ENCODE assay signal across 1 cellular context in genomic region chr2:64943387-64944150, GRCh38.
TF ChIP-seq lines count a peak whose summit lies in the region.

No MANE protein-coding gene starts in this region.

TF ChIP-seq in HepG2, 621 proteins besides CTCF, POLR2A, EP300 and RAD21 (continued from another document):
- TF ChIP-seq ZSCAN9 (CRISPR knock-in tag; IDR thresholded peaks at IDR 0.05; ENCODE audit: borderline replicate concordance) (peak; percentile 86), ZBTB42 (CRISPR knock-in tag; IDR thresholded peaks at IDR 0.05) (no peak), SYNCRIP (IDR thresholded peaks at IDR 0.05; ENCODE audit: insufficient read depth, low read depth, low read length) (no peak), SRY (CRISPR knock-in tag; IDR thresholded peaks at IDR 0.05) (no peak), ZNF256 (CRISPR knock-in tag; conservative IDR thresholded peaks at IDR 0.05) (no peak), SNAI1 (CRISPR knock-in tag; IDR thresholded peaks at IDR 0.05; ENCODE audit: borderline replicate concordance) (no peak), FOXK2 (IDR thresholded peaks at IDR 0.05) (no peak), ZBTB37 (CRISPR knock-in tag; IDR thresholded peaks at IDR 0.05) (no peak), ZNF83 (CRISPR knock-in tag; IDR thresholded peaks at IDR 0.05; ENCODE audit: borderline replicate concordance) (no peak), SMAD3 (CRISPR knock-in tag; IDR thresholded peaks at IDR 0.05) (no peak), PITX1 (CRISPR knock-in tag; IDR thresholded peaks at IDR 0.05) (peak; percentile 97), ZNF460 (CRISPR knock-in tag; IDR thresholded peaks at IDR 0.05; ENCODE audit: borderline replicate concordance) (no peak), EZH2 (conservative IDR thresholded peaks at IDR 0.05; ENCODE audit: low read depth, low read length) (no peak), ATF1 (CRISPR knock-in tag; IDR thresholded peaks at IDR 0.05) (no peak), MAF1 (CRISPR knock-in tag; IDR thresholded peaks at IDR 0.05; ENCODE audit: borderline replicate concordance) (no peak), ZBTB25 (CRISPR knock-in tag; IDR thresholded peaks at IDR 0.05) (peak; percentile 82; the same call in 1 of the 2 replicates), ZGPAT (CRISPR knock-in tag; IDR thresholded peaks at IDR 0.05) (peak; percentile 79; the same call in 1 of the 2 replicates), LBX2 (CRISPR knock-in tag; IDR thresholded peaks at IDR 0.05; ENCODE audit: borderline replicate concordance) (no peak), ZFP36 (IDR thresholded peaks at IDR 0.05; ENCODE audit: borderline replicate concordance, low read depth, low read length, partially characterized antibody) (no peak), MED13 (CRISPR knock-in tag; IDR thresholded peaks at IDR 0.05) (no peak), ZNF747 (CRISPR knock-in tag; IDR thresholded peaks at IDR 0.05; ENCODE audit: borderline replicate concordance) (no peak), ZNF570 (CRISPR knock-in tag; IDR thresholded peaks at IDR 0.05; ENCODE audit: borderline replicate concordance) (no peak), ZNF530 (CRISPR knock-in tag; IDR thresholded peaks at IDR 0.05; ENCODE audit: low read depth) (no peak), NFIB (CRISPR knock-in tag; IDR thresholded peaks at IDR 0.05; ENCODE audit: borderline replicate concordance) (no peak), ZNF251 (CRISPR knock-in tag; IDR thresholded peaks at IDR 0.05) (no peak), KDM2A (CRISPR knock-in tag; IDR thresholded peaks at IDR 0.05; ENCODE audit: borderline replicate concordance, low read depth) (peak; percentile 64), ZSCAN31 (CRISPR knock-in tag; IDR thresholded peaks at IDR 0.05; ENCODE audit: low read depth) (no peak), BCL6 (CRISPR knock-in tag; IDR thresholded peaks at IDR 0.05) (peak; percentile 86), NCOA2 (CRISPR knock-in tag; IDR thresholded peaks at IDR 0.05) (peak; percentile 84), CENPX (CRISPR knock-in tag; IDR thresholded peaks at IDR 0.05) (no peak), THRA (CRISPR knock-in tag; IDR thresholded peaks at IDR 0.05; ENCODE audit: borderline replicate concordance) (peak; percentile 65; the same call in 1 of the 2 replicates), ZNF598 (CRISPR knock-in tag; IDR thresholded peaks at IDR 0.05; ENCODE audit: borderline replicate concordance) (no peak), HOXA3 (CRISPR knock-in tag; IDR thresholded peaks at IDR 0.05) (peak; percentile 43; the same call in 1 of the 2 replicates), BRF2 (CRISPR knock-in tag; IDR thresholded peaks at IDR 0.05) (no peak), RFX3 (CRISPR knock-in tag; IDR thresholded peaks at IDR 0.05) (no peak), SETDB1 (CRISPR knock-in tag; IDR thresholded peaks at IDR 0.05; ENCODE audit: borderline replicate concordance) (no peak), JUN (CRISPR knock-in tag; IDR thresholded peaks at IDR 0.05) (no peak), SUZ12 (IDR thresholded peaks at IDR 0.05; ENCODE audit: low read depth, low read length) (no peak), TCF7L2 (IDR thresholded peaks at IDR 0.05; ENCODE audit: low read depth, low read length) (no peak), FOXP4 (CRISPR knock-in tag; IDR thresholded peaks at IDR 0.05) (peak; percentile 91), HNRNPL (IDR thresholded peaks at IDR 0.05; ENCODE audit: low read depth, low read length) (peak; percentile 95), NCOA1 (CRISPR knock-in tag; IDR thresholded peaks at IDR 0.05) (no peak), ZNF275 (CRISPR knock-in tag; IDR thresholded peaks at IDR 0.05; ENCODE audit: borderline replicate concordance) (no peak)
- TF ChIP-seq, protein P1, sequence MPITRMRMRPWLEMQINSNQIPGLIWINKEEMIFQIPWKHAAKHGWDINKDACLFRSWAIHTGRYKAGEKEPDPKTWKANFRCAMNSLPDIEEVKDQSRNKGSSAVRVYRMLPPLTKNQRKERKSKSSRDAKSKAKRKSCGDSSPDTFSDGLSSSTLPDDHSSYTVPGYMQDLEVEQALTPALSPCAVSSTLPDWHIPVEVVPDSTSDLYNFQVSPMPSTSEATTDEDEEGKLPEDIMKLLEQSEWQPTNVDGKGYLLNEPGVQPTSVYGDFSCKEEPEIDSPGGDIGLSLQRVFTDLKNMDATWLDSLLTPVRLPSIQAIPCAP (CRISPR knock-in tag; IDR thresholded peaks at IDR 0.05; ENCODE audit: low read depth), result no peak
- TF ChIP-seq, protein P2, sequence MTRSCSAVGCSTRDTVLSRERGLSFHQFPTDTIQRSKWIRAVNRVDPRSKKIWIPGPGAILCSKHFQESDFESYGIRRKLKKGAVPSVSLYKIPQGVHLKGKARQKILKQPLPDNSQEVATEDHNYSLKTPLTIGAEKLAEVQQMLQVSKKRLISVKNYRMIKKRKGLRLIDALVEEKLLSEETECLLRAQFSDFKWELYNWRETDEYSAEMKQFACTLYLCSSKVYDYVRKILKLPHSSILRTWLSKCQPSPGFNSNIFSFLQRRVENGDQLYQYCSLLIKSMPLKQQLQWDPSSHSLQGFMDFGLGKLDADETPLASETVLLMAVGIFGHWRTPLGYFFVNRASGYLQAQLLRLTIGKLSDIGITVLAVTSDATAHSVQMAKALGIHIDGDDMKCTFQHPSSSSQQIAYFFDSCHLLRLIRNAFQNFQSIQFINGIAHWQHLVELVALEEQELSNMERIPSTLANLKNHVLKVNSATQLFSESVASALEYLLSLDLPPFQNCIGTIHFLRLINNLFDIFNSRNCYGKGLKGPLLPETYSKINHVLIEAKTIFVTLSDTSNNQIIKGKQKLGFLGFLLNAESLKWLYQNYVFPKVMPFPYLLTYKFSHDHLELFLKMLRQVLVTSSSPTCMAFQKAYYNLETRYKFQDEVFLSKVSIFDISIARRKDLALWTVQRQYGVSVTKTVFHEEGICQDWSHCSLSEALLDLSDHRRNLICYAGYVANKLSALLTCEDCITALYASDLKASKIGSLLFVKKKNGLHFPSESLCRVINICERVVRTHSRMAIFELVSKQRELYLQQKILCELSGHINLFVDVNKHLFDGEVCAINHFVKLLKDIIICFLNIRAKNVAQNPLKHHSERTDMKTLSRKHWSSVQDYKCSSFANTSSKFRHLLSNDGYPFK (CRISPR knock-in tag; IDR thresholded peaks at IDR 0.05; ENCODE audit: borderline replicate concordance), result no peak
- TF ChIP-seq, protein P3, sequence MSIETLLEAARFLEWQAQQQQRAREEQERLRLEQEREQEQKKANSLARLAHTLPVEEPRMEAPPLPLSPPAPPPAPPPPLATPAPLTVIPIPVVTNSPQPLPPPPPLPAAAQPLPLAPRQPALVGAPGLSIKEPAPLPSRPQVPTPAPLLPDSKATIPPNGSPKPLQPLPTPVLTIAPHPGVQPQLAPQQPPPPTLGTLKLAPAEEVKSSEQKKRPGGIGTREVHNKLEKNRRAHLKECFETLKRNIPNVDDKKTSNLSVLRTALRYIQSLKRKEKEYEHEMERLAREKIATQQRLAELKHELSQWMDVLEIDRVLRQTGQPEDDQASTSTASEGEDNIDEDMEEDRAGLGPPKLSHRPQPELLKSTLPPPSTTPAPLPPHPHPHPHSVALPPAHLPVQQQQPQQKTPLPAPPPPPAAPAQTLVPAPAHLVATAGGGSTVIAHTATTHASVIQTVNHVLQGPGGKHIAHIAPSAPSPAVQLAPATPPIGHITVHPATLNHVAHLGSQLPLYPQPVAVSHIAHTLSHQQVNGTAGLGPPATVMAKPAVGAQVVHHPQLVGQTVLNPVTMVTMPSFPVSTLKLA (IDR thresholded peaks at IDR 0.05), result no peak
